ENCODE assay signal across 20 cellular contexts in the genomic region with DNA sequence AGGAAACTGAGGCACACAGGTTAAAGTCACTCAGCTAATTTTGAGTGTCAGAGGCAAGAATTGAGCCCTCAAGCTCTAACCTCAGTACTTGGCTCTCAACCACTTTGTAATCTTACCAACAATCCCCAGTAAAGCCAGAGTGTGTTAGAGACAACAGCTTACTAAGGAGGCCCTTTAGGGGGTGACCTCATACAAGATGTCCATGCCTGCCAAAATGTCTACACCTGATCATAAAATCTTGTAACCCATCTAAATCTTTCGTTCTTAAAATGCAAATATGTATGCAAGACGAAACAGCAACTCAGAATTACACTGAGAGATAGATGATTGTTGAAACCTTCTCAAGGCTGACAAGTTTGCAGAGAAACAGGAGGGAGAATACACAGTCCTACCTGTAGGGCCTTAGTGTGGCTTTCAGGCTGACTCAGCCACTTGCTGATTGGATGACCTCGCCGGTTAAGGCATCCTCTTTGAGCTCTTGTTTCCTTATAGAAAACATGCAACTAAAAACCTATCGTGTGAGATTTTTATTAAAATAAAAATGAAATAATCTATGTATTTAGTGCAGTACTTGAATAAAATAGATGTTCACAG.
"Had no signal": no experiment of that assay in that cellular context is flagged by ENCODE, and none has a peak within 500 bp of the region (broad histone marks: within the 10 kb centered on the region; RNA-seq: fewer than 3 reads in every experiment).

No MANE protein-coding gene starts in this region.

- H3K36me3 ChIP-seq: lower lobe of right lung, spleen, upper lobe of right lung had no signal

- H3K27me3 ChIP-seq: foreskin keratinocyte, spleen, upper lobe of right lung had no signal

- H3K9me3 ChIP-seq: lower lobe of right lung, spleen, upper lobe of right lung had no signal

- H3K4me3 ChIP-seq: dorsolateral prefrontal cortex, lower lobe of right lung, spleen, upper lobe of right lung had no signal

- H3K27ac ChIP-seq: dorsolateral prefrontal cortex, epithelial cell of prostate, foreskin keratinocyte, lower lobe of right lung, spleen, upper lobe of right lung had no signal

- H3K4me1 ChIP-seq: foreskin keratinocyte, lower lobe of right lung, spleen, upper lobe of right lung had no signal

- DNase-seq: activated CD4-positive, alpha-beta T cell treated with anti-CD3 and anti-CD28 coated beads, Interleukin-2, amount 10 ng/mL, durations not matched to agents 24 days and 14 days; activated CD4-positive, CD25-positive, alpha-beta regulatory T cell; activated CD8-positive, alpha-beta T cell treated with anti-CD3 and anti-CD28 coated beads, Interleukin-2, amount 10 ng/mL, durations not matched to agents 7 days and 5 days; activated naive CD4-positive, alpha-beta T cell treated with anti-CD3 and anti-CD28 coated beads, Interleukin-2, amount 10 ng/mL, durations not matched to agents 7 days and 5 days; activated naive CD8-positive, alpha-beta T cell treated with anti-CD3 and anti-CD28 coated beads, Interleukin-2, amount 50 U/mL, for 24 hours; activated T-cell treated with anti-CD3 and anti-CD28 coated beads, Interleukin-2, amount 50 U/mL, for 4 hours; anterior cingulate cortex; caudate nucleus; dorsolateral prefrontal cortex; foreskin keratinocyte; glutamatergic neuron; hippocampal formation; left colon; lower lobe of right lung; retina; spleen; stimulated activated naive CD4-positive, alpha-beta T cell; T1000; upper lobe of right lung had no signal

- ATAC-seq: activated CD8-positive, alpha-beta T cell treated with anti-CD3 and anti-CD28 coated beads, Interleukin-2, amount 10 ng/mL, durations not matched to agents 7 days and 5 days; activated naive CD8-positive, alpha-beta T cell treated with anti-CD3 and anti-CD28 coated beads, Interleukin-2, amount 50 U/mL, for 24 hours; activated T-cell treated with anti-CD3 and anti-CD28 coated beads, Interleukin-2, amount 50 U/mL, for 4 hours; foreskin keratinocyte; left colon had no signal
